In genomic region chr20:3812259-3812681, GRCh38 we compare ENCODE assay signal across 8 cellular contexts. TPM values are rescaled to one million over a fixed set of nuclear protein-coding genes. Genes with fewer than 3 reads are reported as not detected.
DNase-seq lines count a peak whose midpoint lies in the region; ATAC-seq and TF ChIP-seq lines count a peak whose summit lies in the region.

No MANE protein-coding gene starts in this region.

- intact Hi-C loops in activated T-helper 2 cell treated with anti-CD3 and anti-CD28 coated beads, Interferon-gamma antibody, Interleukin-2, Interleukin-4, amounts not matched to agents 10 μg/mL and 5 μg/mL and 100 μg/mL, durations not matched to agents 14 hours and 24 hours and 36 hours (cut with micrococcal nuclease): loop anchor here (10.0 kb wide), 1 partner anchor 273 kb away; no protein-coding TSS in a partner anchor

- H3K4me3 Mint-ChIP-seq in IgD-negative memory B cell (peak overlapping the region in 3 of 4 donors; percentile 24 to 45 (median 33)), nephron progenitor cell (no peak overlapping the region)
- peak overlapping the region; percentile 74 for H3K4me3 Mint-ChIP-seq in activated T-helper 2 cell treated with anti-CD3 and anti-CD28 coated beads, Interferon-gamma antibody, Interleukin-2, Interleukin-4, amounts not matched to agents 10 μg/mL and 5 μg/mL and 100 μg/mL, durations not matched to agents 14 hours and 24 hours and 36 hours (ENCODE audit: low read depth)
- peak overlapping the region; percentile 81 to 83 for H3K4me3 Mint-ChIP-seq in stimulated activated naive CD8-positive, alpha-beta T cell treated with anti-CD3 and anti-CD28 coated beads, Interleukin-15, amount 100 ng/mL, for 72 hours

- H3K27ac ChIP-seq in layer of hippocampus (ENCODE audit: low read depth, low read length): peak overlapping the region; percentile 98

- H3K9me3 Mint-ChIP-seq in IgD-negative memory B cell (no peaks in the 10 kb centered on the region), nephron progenitor cell (no peaks in the 10 kb centered on the region)
- H3K9me3 Mint-ChIP-seq in activated T-helper 2 cell treated with anti-CD3 and anti-CD28 coated beads, Interferon-gamma antibody, Interleukin-2, Interleukin-4, amounts not matched to agents 10 μg/mL and 5 μg/mL and 100 μg/mL, durations not matched to agents 14 hours and 24 hours and 36 hours: no peaks in the 10 kb centered on the region
- no peaks in the 10 kb centered on the region for H3K9me3 Mint-ChIP-seq in stimulated activated naive CD8-positive, alpha-beta T cell treated with anti-CD3 and anti-CD28 coated beads, Interleukin-15, amount 100 ng/mL, for 72 hours

- no peaks in the 10 kb centered on the region for H3K27me3 ChIP-seq in layer of hippocampus (ENCODE audit: control insufficient read depth, insufficient read depth, low read length)

- H3K36me3 Mint-ChIP-seq in IgD-negative memory B cell (no peaks in the 10 kb centered on the region), nephron progenitor cell (ENCODE audit: low read depth) (no peaks in the 10 kb centered on the region)
- H3K36me3 Mint-ChIP-seq in activated T-helper 2 cell treated with anti-CD3 and anti-CD28 coated beads, Interferon-gamma antibody, Interleukin-2, Interleukin-4, amounts not matched to agents 10 μg/mL and 5 μg/mL and 100 μg/mL, durations not matched to agents 14 hours and 24 hours and 36 hours (ENCODE audit: low read depth): peaks cover 10% of the 10 kb centered on the region

- ATAC-seq in stimulated activated naive CD8-positive, alpha-beta T cell treated with anti-CD3 and anti-CD28 coated beads, Interleukin-15, amount 100 ng/mL, for 72 hours: no peak
- no peak for ATAC-seq in GM18861 (IDR thresholded peaks at IDR 0.05; ENCODE audit: unreplicated experiment)

- no peak for DNase-seq in activated T-helper 2 cell treated with anti-CD3 and anti-CD28 coated beads, Interferon-gamma antibody, Interleukin-2, Interleukin-4, amounts not matched to agents 10 μg/mL and 5 μg/mL and 100 μg/mL, durations not matched to agents 14 hours and 24 hours and 36 hours (ENCODE audit: low spot score)
- no peak for DNase-seq in stimulated activated naive CD8-positive, alpha-beta T cell treated with anti-CD3 and anti-CD28 coated beads, Interleukin-15, amount 100 ng/mL, for 72 hours
- no peak for DNase-seq in SW 1271 (lab: John Stamatoyannopoulos, UW)
- DNase-seq in nephron progenitor cell: no peak
- no peak for DNase-seq in DMS153 (lab: John Stamatoyannopoulos, UW)

- TF ChIP-seq CTCF in nephron progenitor cell (IDR thresholded peaks at IDR 0.05): no peak

- H3K4me1 Mint-ChIP-seq in IgD-negative memory B cell: peaks cover 10 to 14% (median 12%) of the 10 kb centered on the region in 3 donors
- peaks cover 53% of the 10 kb centered on the region for H3K4me1 Mint-ChIP-seq in activated T-helper 2 cell treated with anti-CD3 and anti-CD28 coated beads, Interferon-gamma antibody, Interleukin-2, Interleukin-4, amounts not matched to agents 10 μg/mL and 5 μg/mL and 100 μg/mL, durations not matched to agents 14 hours and 24 hours and 36 hours (ENCODE audit: low read depth)
- peaks cover 77% of the 10 kb centered on the region for H3K4me1 Mint-ChIP-seq in stimulated activated naive CD8-positive, alpha-beta T cell treated with anti-CD3 and anti-CD28 coated beads, Interleukin-15, amount 100 ng/mL, for 72 hours
- peaks cover 17% of the 10 kb centered on the region for H3K4me1 Mint-ChIP-seq in nephron progenitor cell

- H3K27me3 Mint-ChIP-seq in IgD-negative memory B cell (no peaks in the 10 kb centered on the region), nephron progenitor cell (ENCODE audit: low read depth, poor library complexity) (peaks cover 16% of the 10 kb centered on the region)
- no peaks in the 10 kb centered on the region for H3K27me3 Mint-ChIP-seq in activated T-helper 2 cell treated with anti-CD3 and anti-CD28 coated beads, Interferon-gamma antibody, Interleukin-2, Interleukin-4, amounts not matched to agents 10 μg/mL and 5 μg/mL and 100 μg/mL, durations not matched to agents 14 hours and 24 hours and 36 hours (ENCODE audit: low read depth)
- no peaks in the 10 kb centered on the region for H3K27me3 Mint-ChIP-seq in stimulated activated naive CD8-positive, alpha-beta T cell treated with anti-CD3 and anti-CD28 coated beads, Interleukin-15, amount 100 ng/mL, for 72 hours

- H3K27ac Mint-ChIP-seq in IgD-negative memory B cell (peak overlapping the region in 2 of 3 donors; percentile 65 to 75), nephron progenitor cell (no peak overlapping the region)
- peak overlapping the region; percentile 99 for H3K27ac Mint-ChIP-seq in activated T-helper 2 cell treated with anti-CD3 and anti-CD28 coated beads, Interferon-gamma antibody, Interleukin-2, Interleukin-4, amounts not matched to agents 10 μg/mL and 5 μg/mL and 100 μg/mL, durations not matched to agents 14 hours and 24 hours and 36 hours
- H3K27ac Mint-ChIP-seq in stimulated activated naive CD8-positive, alpha-beta T cell treated with anti-CD3 and anti-CD28 coated beads, Interleukin-15, amount 100 ng/mL, for 72 hours: peak overlapping the region; percentile 92 to 95

RNA-seq across cellular contexts. Expression of gene AP5S1, which starts 8.1 kb away (rescaled TPM):
- 12.8 TPM for polyA plus RNA-seq in IgD-negative memory B cell
- 11.9 and 12.8 TPM in 2 replicates for total RNA-seq in activated T-helper 2 cell treated with anti-CD3 and anti-CD28 coated beads, Interferon-gamma antibody, Interleukin-2, Interleukin-4, amounts not matched to agents 10 μg/mL and 5 μg/mL and 100 μg/mL, durations not matched to agents 14 hours and 24 hours and 36 hours

RNA-seq across cellular contexts. Expression of gene CDC25B, which starts 16.2 kb away (rescaled TPM):
- polyA plus RNA-seq in IgD-negative memory B cell: 20.0 TPM
- total RNA-seq in activated T-helper 2 cell treated with anti-CD3 and anti-CD28 coated beads, Interferon-gamma antibody, Interleukin-2, Interleukin-4, amounts not matched to agents 10 μg/mL and 5 μg/mL and 100 μg/mL, durations not matched to agents 14 hours and 24 hours and 36 hours: 101 and 103 TPM in 2 replicates

RNA-seq across cellular contexts. Expression of gene CENPB, which starts 25.7 kb away (rescaled TPM):
- 1.1 TPM for polyA plus RNA-seq in IgD-negative memory B cell
- 66.1 and 68.9 TPM in 2 replicates for total RNA-seq in activated T-helper 2 cell treated with anti-CD3 and anti-CD28 coated beads, Interferon-gamma antibody, Interleukin-2, Interleukin-4, amounts not matched to agents 10 μg/mL and 5 μg/mL and 100 μg/mL, durations not matched to agents 14 hours and 24 hours and 36 hours

RNA-seq across cellular contexts. Expression of gene SPEF1, which starts 31.0 kb away (rescaled TPM):
- polyA plus RNA-seq in IgD-negative memory B cell: not detected
- not detected in 2 replicates for total RNA-seq in activated T-helper 2 cell treated with anti-CD3 and anti-CD28 coated beads, Interferon-gamma antibody, Interleukin-2, Interleukin-4, amounts not matched to agents 10 μg/mL and 5 μg/mL and 100 μg/mL, durations not matched to agents 14 hours and 24 hours and 36 hours

RNA-seq across cellular contexts. Expression of gene MAVS, which starts 34.4 kb away (rescaled TPM):
- 7.3 TPM for polyA plus RNA-seq in IgD-negative memory B cell
- total RNA-seq in activated T-helper 2 cell treated with anti-CD3 and anti-CD28 coated beads, Interferon-gamma antibody, Interleukin-2, Interleukin-4, amounts not matched to agents 10 μg/mL and 5 μg/mL and 100 μg/mL, durations not matched to agents 14 hours and 24 hours and 36 hours: 41.0 and 43.5 TPM in 2 replicates
